ENCODE assay signal across 26 cellular contexts in the genomic region with DNA sequence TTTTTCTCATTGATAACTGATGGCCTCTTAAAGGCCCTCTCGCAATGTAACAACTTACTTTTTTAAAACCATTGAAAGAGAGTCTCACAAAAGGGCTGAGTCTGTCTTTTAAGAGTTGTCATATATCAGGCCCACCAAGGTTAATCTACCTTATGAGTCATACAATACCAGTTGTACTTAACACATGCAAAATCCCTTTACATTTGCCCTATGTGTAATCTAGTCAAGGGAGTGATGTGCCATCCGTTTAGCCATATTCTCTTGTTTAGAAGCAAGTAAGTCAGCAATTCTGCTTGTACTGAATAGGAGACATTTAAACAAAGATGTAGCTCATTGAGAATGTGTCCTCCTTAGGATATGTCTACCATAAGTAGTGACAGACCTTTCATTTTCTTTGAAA.
"Had no signal": no experiment of that assay in that cellular context is flagged by ENCODE, and none has a peak within 500 bp of the region (broad histone marks: within the 10 kb centered on the region; RNA-seq: fewer than 3 reads in every experiment).

No MANE protein-coding gene starts in this region.

- H3K9me3 ChIP-seq: esophagus muscularis mucosa, neutrophil, right lobe of liver, stomach, suprapubic skin had no signal

- H3K4me1 ChIP-seq: ascending aorta, esophagus muscularis mucosa, parathyroid adenoma, right lobe of liver had no signal

- DNase-seq: activated CD4-positive, alpha-beta T cell treated with anti-CD3 and anti-CD28 coated beads, Interleukin-2, amount 50 U/mL, for 4 hours; activated CD8-positive, alpha-beta memory T cell treated with anti-CD3 and anti-CD28 coated beads for 24 hours; activated CD8-positive, alpha-beta memory T cell treated with anti-CD3 and anti-CD28 coated beads, Interleukin-2, amount 50 U/mL, for 4 hours; activated T-cell treated with anti-CD3 and anti-CD28 coated beads, Interleukin-2, amount 50 U/mL, for 24 hours; effector memory CD4-positive, alpha-beta T cell; heart left ventricle; islet precursor cell; left cardiac atrium; right lobe of liver; small intestine; stomach had no signal

- H3K9me3 Mint-ChIP-seq: central memory CD8-positive, alpha-beta T cell; memory B cell; stimulated activated memory B cell treated with anti-CD40 and anti-IgM and Interleukin-4, amounts not matched to agents 10 μg/mL and 1 μg/mL and 100 μg/mL, for 72 hours had no signal

- H3K27ac ChIP-seq: esophagus muscularis mucosa, heart left ventricle, neutrophil, parathyroid adenoma, right lobe of liver, stomach, suprapubic skin, tibial nerve had no signal

- H3K4me3 Mint-ChIP-seq: activated T-cell treated with anti-CD3 and anti-CD28 coated beads, Interleukin-2, amount 50 U/mL, for 24 hours; activated T-helper 17 cell treated with anti-CD3 and anti-CD28 coated beads, Interleukin-2, amount 50 U/mL, for 72 hours; central memory CD8-positive, alpha-beta T cell; memory B cell; nephron; stimulated activated memory B cell treated with anti-CD40 and anti-IgM and Interleukin-4, amounts not matched to agents 10 μg/mL and 1 μg/mL and 100 μg/mL, for 72 hours; WTC11 had no signal

- H3K36me3 Mint-ChIP-seq: activated naive CD4-positive, alpha-beta T cell treated with anti-CD3 and anti-CD28 coated beads, Interleukin-2, amount 50 U/mL, for 72 hours; memory B cell; stimulated activated memory B cell treated with anti-CD40 and anti-IgM and Interleukin-4, amounts not matched to agents 10 μg/mL and 1 μg/mL and 100 μg/mL, for 72 hours; WTC11 had no signal

- H3K27ac Mint-ChIP-seq: activated naive CD4-positive, alpha-beta T cell treated with anti-CD3 and anti-CD28 coated beads, Interleukin-2, amount 50 U/mL, for 72 hours; activated T-cell treated with anti-CD3 and anti-CD28 coated beads, Interleukin-2, amount 50 U/mL, for 24 hours; activated T-helper 17 cell treated with anti-CD3 and anti-CD28 coated beads, Interleukin-2, amount 50 U/mL, for 72 hours; memory B cell; nephron; stimulated activated memory B cell treated with anti-CD40 and anti-IgM and Interleukin-4, amounts not matched to agents 10 μg/mL and 1 μg/mL and 100 μg/mL, for 72 hours; WTC11 had no signal

- H3K27me3 Mint-ChIP-seq: activated T-cell treated with anti-CD3 and anti-CD28 coated beads, Interleukin-2, amount 50 U/mL, for 24 hours; activated T-helper 17 cell treated with anti-CD3 and anti-CD28 coated beads, Interleukin-2, amount 50 U/mL, for 72 hours; central memory CD8-positive, alpha-beta T cell; memory B cell; stimulated activated memory B cell treated with anti-CD40 and anti-IgM and Interleukin-4, amounts not matched to agents 10 μg/mL and 1 μg/mL and 100 μg/mL, for 72 hours had no signal

- H3K9ac ChIP-seq: parathyroid adenoma had no signal

- H3K79me2 ChIP-seq: parathyroid adenoma had no signal

- FAIRE-seq: colon, small intestine, TTC549 had no signal

- H3K27me3 ChIP-seq: ascending aorta, esophagus muscularis mucosa, heart left ventricle, neutrophil, right lobe of liver, stomach, suprapubic skin, tibial nerve had no signal

- H3K36me3 ChIP-seq: ascending aorta, esophagus muscularis mucosa, heart left ventricle, neutrophil, right lobe of liver, stomach, suprapubic skin, tibial nerve had no signal

- H2AFZ ChIP-seq: parathyroid adenoma had no signal

- H3K4me3 ChIP-seq: ascending aorta, esophagus muscularis mucosa, heart left ventricle, right lobe of liver, stomach, suprapubic skin, tibial nerve had no signal

- ATAC-seq: activated naive CD4-positive, alpha-beta T cell treated with anti-CD3 and anti-CD28 coated beads, Interleukin-2, amount 50 U/mL, for 72 hours; activated T-helper 17 cell treated with anti-CD3 and anti-CD28 coated beads, Interleukin-2, amount 50 U/mL, for 72 hours; heart left ventricle; left cardiac atrium; right lobe of liver; stimulated activated memory B cell treated with anti-CD40 and anti-IgM and Interleukin-4, amounts not matched to agents 10 μg/mL and 1 μg/mL and 100 μg/mL, for 72 hours; WTC11 had no signal

- H3K4me1 Mint-ChIP-seq: activated T-helper 17 cell treated with anti-CD3 and anti-CD28 coated beads, Interleukin-2, amount 50 U/mL, for 72 hours; central memory CD8-positive, alpha-beta T cell; memory B cell; nephron had no signal
